ENCODE assay signal across 29 cellular contexts in the genomic region with DNA sequence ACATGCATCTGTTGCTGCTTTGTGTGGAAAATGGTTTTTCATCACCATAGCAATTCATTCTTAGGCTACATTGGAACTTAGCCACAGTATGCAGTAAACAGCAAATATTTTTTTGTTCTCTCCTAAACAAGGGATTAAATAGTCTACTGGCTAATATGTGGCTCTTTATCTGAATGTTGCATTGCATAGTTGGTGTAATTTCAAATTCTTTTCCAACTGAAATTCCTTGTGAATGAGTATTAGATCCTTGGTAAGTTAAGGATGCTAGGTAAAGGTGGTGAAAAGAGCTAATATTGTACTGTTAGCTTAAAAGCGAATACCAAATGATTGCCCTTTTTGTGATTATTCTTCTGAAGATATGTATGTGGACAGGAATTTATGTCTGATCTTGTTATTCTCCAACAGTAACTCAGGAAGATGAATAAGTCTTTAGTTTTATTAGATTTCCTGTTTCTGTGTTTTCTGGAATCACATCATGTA. TPM values are rescaled to one million over a fixed set of nuclear protein-coding genes. Genes with fewer than 3 reads are reported as not detected.
A peak's percentile ranks its signal among the peaks of the same experiment; 100 is the strongest.
DNase-seq lines count a peak whose midpoint lies in the region; TF ChIP-seq lines count a peak whose summit lies in the region.
"Had no signal": no experiment of that assay in that cellular context is flagged by ENCODE, and none has a peak within 500 bp of the region (broad histone marks: within the 10 kb centered on the region; RNA-seq: fewer than 3 reads in every experiment).

No MANE protein-coding gene starts in this region.

- peaks cover 30% of the 10 kb centered on the region for H3K4me1 Mint-ChIP-seq in chondrocyte (ENCODE audit: low read depth)
- H3K4me1 Mint-ChIP-seq: activated CD4-positive, alpha-beta T cell treated with anti-CD3 and anti-CD28 coated beads, Interleukin-2, amount 10 ng/mL, durations not matched to agents 7 days and 5 days; stimulated activated effector memory CD8-positive, alpha-beta T cell treated with anti-CD3 and anti-CD28 coated beads, Interleukin-12 subunit alpha, Interleukin-12 subunit beta, amount 100 ng/mL, for 72 hours had no signal

- no peak overlapping the region for H3K4me3 ChIP-seq in MG63
- H3K4me3 ChIP-seq: BLaER1 treated with 17β-estradiol and CSF1 and Interleukin-3, amounts not matched to agents 10 nM and 100 nM; skin epidermis; suprapubic skin had no signal

- TF ChIP-seq CTCF in chondrocyte (IDR thresholded peaks at IDR 0.05) = no peak

- H3K36me3 Mint-ChIP-seq in chondrocyte (ENCODE audit: low read depth) = peaks cover 4% of the 10 kb centered on the region
- H3K36me3 Mint-ChIP-seq: natural killer cell treated with Interleukin-12 subunit alpha and Interleukin-12 subunit beta and Interleukin-15 and Interleukin-18, amount 100 ng/mL, for 72 hours; stimulated activated effector memory CD8-positive, alpha-beta T cell treated with anti-CD3 and anti-CD28 coated beads, Interleukin-12 subunit alpha, Interleukin-12 subunit beta, amount 100 ng/mL, for 72 hours had no signal

- peaks cover 2% of the 10 kb centered on the region for H3K27me3 Mint-ChIP-seq in chondrocyte (ENCODE audit: low read depth)
- H3K27me3 Mint-ChIP-seq: activated CD4-positive, alpha-beta T cell treated with anti-CD3 and anti-CD28 coated beads, Interleukin-2, amount 10 ng/mL, durations not matched to agents 7 days and 5 days; natural killer cell treated with Interleukin-12 subunit alpha and Interleukin-12 subunit beta and Interleukin-15 and Interleukin-18, amount 100 ng/mL, for 72 hours had no signal

- peak overlapping the region; percentile 76 for H3K27ac Mint-ChIP-seq in chondrocyte (ENCODE audit: unreplicated experiment)
- H3K27ac Mint-ChIP-seq: activated CD4-positive, alpha-beta T cell treated with anti-CD3 and anti-CD28 coated beads, Interleukin-2, amount 10 ng/mL, durations not matched to agents 7 days and 5 days; activated naive CD4-positive, alpha-beta T cell treated with anti-CD3 and anti-CD28 coated beads for 36 hours; activated T-cell treated with anti-CD3 and anti-CD28 coated beads, Interleukin-2, amount 50 U/mL, for 72 hours; natural killer cell treated with Interleukin-12 subunit alpha and Interleukin-12 subunit beta and Interleukin-15 and Interleukin-18, amount 100 ng/mL, for 72 hours; stimulated activated effector memory CD8-positive, alpha-beta T cell treated with anti-CD3 and anti-CD28 coated beads, Interleukin-12 subunit alpha, Interleukin-12 subunit beta, amount 100 ng/mL, for 72 hours; T-helper 1 cell treated with Interleukin-12 subunit alpha and Interleukin-12 subunit beta and Interleukin-4 antibody, amounts not matched to agents 30 μg/mL and 1 μg/mL, for 36 hours had no signal

- no peaks in the 10 kb centered on the region for H3K27me3 ChIP-seq in MG63
- H3K27me3 ChIP-seq: BLaER1 treated with 17β-estradiol and CSF1 and Interleukin-3, amounts not matched to agents 10 nM and 100 nM; suprapubic skin had no signal

- no peaks in the 10 kb centered on the region for H3K36me3 ChIP-seq in MG63
- H3K36me3 ChIP-seq: BLaER1 treated with 17β-estradiol and CSF1 and Interleukin-3, amounts not matched to agents 10 nM and 100 nM; suprapubic skin had no signal

- H3K9me3 Mint-ChIP-seq in chondrocyte (ENCODE audit: low read depth) = peaks cover 9% of the 10 kb centered on the region
- H3K9me3 Mint-ChIP-seq: activated CD4-positive, alpha-beta T cell treated with anti-CD3 and anti-CD28 coated beads, Interleukin-2, amount 10 ng/mL, durations not matched to agents 7 days and 5 days; activated naive CD4-positive, alpha-beta T cell treated with anti-CD3 and anti-CD28 coated beads for 36 hours; T-helper 1 cell treated with Interleukin-12 subunit alpha and Interleukin-12 subunit beta and Interleukin-4 antibody, amounts not matched to agents 30 μg/mL and 1 μg/mL, for 36 hours had no signal

- H3K9me3 ChIP-seq in MG63 = no peaks in the 10 kb centered on the region
- H3K9me3 ChIP-seq: BLaER1 treated with 17β-estradiol and CSF1 and Interleukin-3, amounts not matched to agents 10 nM and 100 nM; suprapubic skin had no signal

- no peak overlapping the region for H3K4me3 Mint-ChIP-seq in chondrocyte (ENCODE audit: unreplicated experiment)
- H3K4me3 Mint-ChIP-seq: activated CD4-positive, alpha-beta T cell treated with anti-CD3 and anti-CD28 coated beads, Interleukin-2, amount 10 ng/mL, durations not matched to agents 7 days and 5 days; activated naive CD4-positive, alpha-beta T cell treated with anti-CD3 and anti-CD28 coated beads for 36 hours; activated T-cell treated with anti-CD3 and anti-CD28 coated beads, Interleukin-2, amount 50 U/mL, for 72 hours; natural killer cell treated with Interleukin-12 subunit alpha and Interleukin-12 subunit beta and Interleukin-15 and Interleukin-18, amount 100 ng/mL, for 72 hours; stimulated activated effector memory CD8-positive, alpha-beta T cell treated with anti-CD3 and anti-CD28 coated beads, Interleukin-12 subunit alpha, Interleukin-12 subunit beta, amount 100 ng/mL, for 72 hours; T-helper 1 cell treated with Interleukin-12 subunit alpha and Interleukin-12 subunit beta and Interleukin-4 antibody, amounts not matched to agents 30 μg/mL and 1 μg/mL, for 36 hours had no signal

- peak; percentile 10 for DNase-seq in A172 (ENCODE audit: low spot score)
- DNase-seq in LHCN-M2 (ENCODE audit: low read depth) = peak; percentile 12
- DNase-seq in chondrocyte (ENCODE audit: low spot score) = no peak
- peak; percentile 61 to 78 for DNase-seq in lung microvascular endothelial cell (ENCODE audit: low read depth in 2 of 2)
- no peak for DNase-seq in activated T-cell treated with anti-CD3 and anti-CD28 coated beads, Interleukin-2, amount 50 U/mL, for 1 hour
- no peak for DNase-seq in MG63
- no peak for DNase-seq in GOT3 (lab: John Stamatoyannopoulos, UW)
- DNase-seq in head of caudate nucleus = no peak
- DNase-seq: activated CD4-positive, alpha-beta T cell treated with anti-CD3 and anti-CD28 coated beads, Interleukin-2, amount 10 ng/mL, durations not matched to agents 7 days and 5 days; activated naive CD4-positive, alpha-beta T cell treated with anti-CD3 and anti-CD28 coated beads for 36 hours; activated T-cell treated with anti-CD3 and anti-CD28 coated beads, Interleukin-2, amount 50 U/mL, for 72 hours; amygdala; caudate nucleus; DND-41; Karpas-422; left ventricle myocardium superior; NCI-H1092; NCI-H1930; NCI-H69; posterior cingulate gyrus had no signal

- intact Hi-C loops in head of caudate nucleus (cut with DNase I) = no loop called here

RNA-seq across cellular contexts. Expression of gene MLIP, which starts 1.0 kb away (rescaled TPM):
- 0.81 and 1.1 TPM in 2 replicates for total RNA-seq in A172 (2014; rRNA removed; shearing (Covaris generic))
- total RNA-seq in LHCN-M2 (2014; rRNA removed) (1.8 and 4.3 TPM in 2 replicates), chondrocyte (1.5 TPM in 1 of 3 replicates, not detected in the others), lung microvascular endothelial cell (0.99 and 1.1 TPM in 2 replicates)
- 2.2 TPM for polyA plus RNA-seq in LHCN-M2 (2012)
- total RNA-seq in MG63 (2014; rRNA removed; shearing (Covaris generic); ENCODE audit: low replicate concordance) = not detected in 2 replicates
- total RNA-seq: activated CD4-positive, alpha-beta T cell treated with anti-CD3 and anti-CD28 coated beads, Interleukin-2, amount 10 ng/mL, durations not matched to agents 7 days and 5 days; activated naive CD4-positive, alpha-beta T cell treated with anti-CD3 and anti-CD28 coated beads for 36 hours; activated T-cell treated with anti-CD3 and anti-CD28 coated beads, Interleukin-2, amount 50 U/mL, for 72 hours; epithelial cell of proximal tubule; mononuclear cell; natural killer cell treated with Interleukin-12 subunit alpha and Interleukin-12 subunit beta and Interleukin-15 and Interleukin-18, amount 100 ng/mL, for 72 hours; RPMI7951 had no signal

Comparison
In these comparisons a context has a peak if more than half of its experiments do, and no peak if none do; other contexts are left out.
1. DNase-seq: peak in A172 (single experiment), LHCN-M2 (single experiment) and lung microvascular endothelial cell (2 of 2); none in chondrocyte (single experiment), activated T-cell treated with anti-CD3 and anti-CD28 coated beads, Interleukin-2, amount 50 U/mL, for 1 hour (single experiment), MG63 (single experiment), GOT3 (single experiment) and head of caudate nucleus (0 of 42).